Comparison of ENCODE assay signal across 9 cellular contexts in genomic region chr2:191869178-191869577, GRCh38. TPM values are rescaled to one million over a fixed set of nuclear protein-coding genes. Genes with fewer than 3 reads are reported as not detected.
A peak's percentile ranks its signal among the peaks of the same experiment; 100 is the strongest.
DNase-seq lines count a peak whose midpoint lies in the region; TF ChIP-seq lines count a peak whose summit lies in the region.
"Had no signal": no experiment of that assay in that cellular context is flagged by ENCODE, and none has a peak within 500 bp of the region (broad histone marks: within the 10 kb centered on the region; RNA-seq: fewer than 3 reads in every experiment).

No MANE protein-coding gene starts in this region.

- TF ChIP-seq CTCF in spleen (IDR thresholded peaks at IDR 0.05 in 8 of 11, conservative IDR thresholded peaks at IDR 0.05 in 3 of 11): no peak

- intact Hi-C loops in spleen (cut with DNase I; ENCODE audit: low total_unique reads): no loop called here

- peaks cover 5 to 35% (median 20%) of the 10 kb centered on the region in 6 donors for H3K4me1 ChIP-seq in spleen
- H3K4me1 ChIP-seq: BLaER1 had no signal

- H3K36me3 ChIP-seq in spleen: no peaks in the 10 kb centered on the region
- H3K36me3 ChIP-seq: BLaER1 had no signal

- H3K9me3 ChIP-seq in spleen: no peaks in the 10 kb centered on the region
- H3K9me3 ChIP-seq: BLaER1 had no signal

- TF ChIP-seq POLR2A in spleen (IDR thresholded peaks at IDR 0.05): no peak

- no peak overlapping the region for H3K4me3 ChIP-seq in spleen
- H3K4me3 ChIP-seq: BLaER1 had no signal

- H3K27me3 ChIP-seq in spleen (replicated peaks in 1 of 7): no peaks in the 10 kb centered on the region
- H3K27me3 ChIP-seq: BLaER1 had no signal

- H3K27ac ChIP-seq in spleen: peak overlapping the region in 3 of 8 donors; percentile 14 to 77 (median 42)
- H3K27ac ChIP-seq: BLaER1 had no signal

- WGBS in spleen, 5 donors: 57 to 85% (median 81%) methylated on average over 6 of the region's 6 CpGs

- peak; percentile 8 for DNase-seq in NCI-H2029 treated with DMSO at 0.1 percent for 48 hours (lab: John Stamatoyannopoulos, UW)
- DNase-seq in NCI-H2029 (lab: John Stamatoyannopoulos, UW): no peak
- DNase-seq in NCI-H1092 treated with DMSO at 0.1 percent for 48 hours (lab: John Stamatoyannopoulos, UW): peak; percentile 17
- peak; percentile 75 for DNase-seq in dermis blood vessel endothelial cell
- peak; percentile 42 for DNase-seq in renal cortical epithelial cell (ENCODE audit: low read depth)
- DNase-seq in NCI-H128 (lab: John Stamatoyannopoulos, UW; ENCODE audit: unreplicated experiment): no peak
- no peak for DNase-seq in spleen
- DNase-seq in activated naive CD4-positive, alpha-beta T cell (lab: John Stamatoyannopoulos, UW): no peak

RNA-seq across cellular contexts. Expression of gene CAVIN2, which starts 22.3 kb away (rescaled TPM):
- total RNA-seq in dermis blood vessel endothelial cell (430 and 571 TPM in 2 replicates), renal cortical epithelial cell (1.6 and 4.3 TPM in 2 replicates), spleen (100 to 1,000 TPM in 6 of 7 donors, 10 to 100 TPM in 1; 66.5 to 205 (median 169) TPM)
- 10 to 100 TPM; 19.2 to 78.9 (median 23.4) TPM for polyA plus RNA-seq in spleen

Comparison
In these comparisons a context has a peak if more than half of its experiments do, and no peak if none do; other contexts are left out.
1. DNase-seq: peak in NCI-H2029 treated with DMSO at 0.1 percent for 48 hours (single experiment), NCI-H1092 treated with DMSO at 0.1 percent for 48 hours (single experiment), dermis blood vessel endothelial cell (single experiment) and renal cortical epithelial cell (single experiment); none in NCI-H2029 (single experiment), NCI-H128 (single experiment), spleen (single experiment) and activated naive CD4-positive, alpha-beta T cell (0 of 4).
2. RNA of gene CAVIN2, which starts 22.3 kb away (total RNA-seq): 430 to 571 TPM in dermis blood vessel endothelial cell and 66.5 to 205 TPM in spleen; 1.6 to 4.3 TPM in renal cortical epithelial cell; every median in the first group is over 10 times any median in the second.